Comparison of ENCODE assay signal across 8 cellular contexts in genomic region chr13:60226507-60226906, GRCh38.
DNase-seq lines count a peak whose midpoint lies in the region; ATAC-seq and TF ChIP-seq lines count a peak whose summit lies in the region.

No MANE protein-coding gene starts in this region.

- no peak for ATAC-seq in GM18858 (IDR thresholded peaks at IDR 0.05; ENCODE audit: unreplicated experiment)
- ATAC-seq in GM21717 (IDR thresholded peaks at IDR 0.05; ENCODE audit: unreplicated experiment): no peak
- no peak for ATAC-seq in GM19467 (IDR thresholded peaks at IDR 0.05; ENCODE audit: unreplicated experiment)

- no peak overlapping the region for H3K4me3 ChIP-seq in GM12864 (ENCODE audit: low read depth, low read length)

- peak; percentile 9 for TF ChIP-seq CTCF in GM12864 (IDR thresholded peaks at IDR 0.05; ENCODE audit: low read depth, low read length, missing control alignments)

- DNase-seq in GM12864 (ENCODE audit: low read depth) (no peak), NAMALWA (ENCODE audit: low spot score) (peak; percentile 37), amniotic epithelial cell (ENCODE audit: low read depth) (peak; percentile 41), lung microvascular endothelial cell (ENCODE audit: low read depth in 2 of 2) (peak; percentile 21 to 51), occipital lobe (lab: John Stamatoyannopoulos, UW) (no peak)

Comparison
In these comparisons a context has a peak if more than half of its experiments do, and no peak if none do; other contexts are left out.
1. DNase-seq: peak in NAMALWA (single experiment), amniotic epithelial cell (single experiment) and lung microvascular endothelial cell (2 of 2); none in GM12864 (single experiment) and occipital lobe (single experiment).